17 cellular contexts compared by ENCODE assay signal in genomic region chr4:142512161-142512560, GRCh38.
DNase-seq lines count a peak whose midpoint lies in the region; ATAC-seq and TF ChIP-seq lines count a peak whose summit lies in the region.
"Had no signal": no experiment of that assay in that cellular context is flagged by ENCODE, and none has a peak within 500 bp of the region (broad histone marks: within the 10 kb centered on the region; RNA-seq: fewer than 3 reads in every experiment).

No MANE protein-coding gene starts in this region.

- DNase-seq in GM23248 (peak; percentile 69), PC-3 (peak; percentile 89), fibroblast of lung (ENCODE audit: low read depth in 2 of 2) (peak; percentile 17 to 22), superior temporal gyrus (ENCODE audit: extremely low spot score) (no peak), left colon (no peak), testis (no peak)
- DNase-seq: MM.1S; NCI-H1105; NCI-H1694 treated with DMSO at 0.1 percent for 48 hours; NCI-H345; NCI-H69; NK-92 treated with Interleukin-12 subunit alpha and Interleukin-12 subunit beta, amount 100 ng/mL, for 24 hours; OCI-M1 had no signal

- H3K4me3 ChIP-seq in GM23248 (no peak overlapping the region), PC-3 (ENCODE audit: low read length) (peak overlapping the region; percentile 2; the same call in 1 of the 2 replicates), fibroblast of lung (replicated peaks in 1 of 4; ENCODE audit: control extremely low read depth in 1 of 4, insufficient read depth in 1 of 4, low read depth in 3 of 4, low read length in 4 of 4) (no peak overlapping the region), skeletal muscle satellite cell (ENCODE audit: low read length) (no peak overlapping the region), testis (no peak overlapping the region)
- H3K4me3 ChIP-seq: BLaER1, GM23338 had no signal

- H3K9ac ChIP-seq in GM23248: no peak overlapping the region
- peak overlapping the region; percentile 32 for H3K9ac ChIP-seq in PC-3 (ENCODE audit: low read length)
- H3K9ac ChIP-seq in fibroblast of lung (ENCODE audit: insufficient read depth, low read length): no peak overlapping the region
- H3K9ac ChIP-seq in skeletal muscle satellite cell (ENCODE audit: low read depth, low read length): no peak overlapping the region
- H3K9ac ChIP-seq: BLaER1, KMS-11 had no signal

- H3K4me1 ChIP-seq in GM23248 (ENCODE audit: insufficient read depth) (peaks cover 32% of the 10 kb centered on the region), PC-3 (ENCODE audit: insufficient read depth, low read length) (peaks cover 50% of the 10 kb centered on the region), fibroblast of lung (ENCODE audit: control insufficient read depth, extremely low read depth, insufficient read depth, low read length) (no peaks in the 10 kb centered on the region), skeletal muscle satellite cell (ENCODE audit: control insufficient read depth, insufficient read depth, low read length) (peaks cover 14% of the 10 kb centered on the region), testis (no peaks in the 10 kb centered on the region)
- H3K4me1 ChIP-seq: BLaER1 had no signal

- no peak overlapping the region for H3K4me2 ChIP-seq in GM23248 (ENCODE audit: unreplicated experiment)
- H3K4me2 ChIP-seq in PC-3 (ENCODE audit: low read length): peak overlapping the region; percentile 48
- H3K4me2 ChIP-seq in fibroblast of lung (ENCODE audit: extremely low read depth, insufficient read depth, low read length): no peak overlapping the region
- H3K4me2 ChIP-seq in skeletal muscle satellite cell (ENCODE audit: low read length): peak overlapping the region; percentile 30
- H3K4me2 ChIP-seq: BLaER1, GM23338, KMS-11 had no signal

- no TSS peak for BruUV-seq in PC-3 (replicated peaks; lab: Mats Ljungman, UMichigan)

- WGBS in GM23248 (ENCODE audit: low coverage in 1 of 2, low lambda C conversion rate in 2 of 2, missing lambda C conversion rate in 2 of 2), 2 experiments: 0 to 3% methylated on average over 1 of the region's 1 CpG
- 84 to 87% methylated on average over 1 of the region's 1 CpG for WGBS in testis, 2 donors

- POLR2A ChIA-PET in PC-3 (lab: Charles Lee; ENCODE audit: unreplicated experiment): no interaction called here

- H3K9me2 ChIP-seq in GM23248 (ENCODE audit: insufficient read depth): no peaks in the 10 kb centered on the region
- H3K9me2 ChIP-seq in PC-3 (replicated peaks; ENCODE audit: low read length): no peaks in the 10 kb centered on the region

- H3K27ac ChIP-seq in GM23248 (no peak overlapping the region), PC-3 (ENCODE audit: low read length) (peak overlapping the region; percentile 77), fibroblast of lung (ENCODE audit: insufficient read depth, low read length) (no peak overlapping the region), testis (no peak overlapping the region)
- H3K27ac ChIP-seq: BLaER1, KMS-11 had no signal

- H3K36me3 ChIP-seq in GM23248 (ENCODE audit: low read depth) (no peaks in the 10 kb centered on the region), PC-3 (ENCODE audit: low read depth, low read length) (no peaks in the 10 kb centered on the region), fibroblast of lung (ENCODE audit: control insufficient read depth, insufficient read depth, low read length) (no peaks in the 10 kb centered on the region), skeletal muscle satellite cell (ENCODE audit: insufficient read depth, low read length) (no peaks in the 10 kb centered on the region), testis (ENCODE audit: low read depth, missing control alignments) (no peaks in the 10 kb centered on the region)
- H3K36me3 ChIP-seq: BLaER1 had no signal

- no peaks in the 10 kb centered on the region for H4K20me1 ChIP-seq in GM23248 (ENCODE audit: insufficient read depth)
- no peaks in the 10 kb centered on the region for H4K20me1 ChIP-seq in PC-3 (ENCODE audit: low read length)
- no peaks in the 10 kb centered on the region for H4K20me1 ChIP-seq in fibroblast of lung (ENCODE audit: control insufficient read depth, extremely low read depth, insufficient read depth, low read length)
- H4K20me1 ChIP-seq: BLaER1 had no signal

- no peak overlapping the region for H2AFZ ChIP-seq in GM23248
- no peak overlapping the region for H2AFZ ChIP-seq in PC-3 (ENCODE audit: low read length)
- H2AFZ ChIP-seq in fibroblast of lung (ENCODE audit: low read length): no peak overlapping the region
- H2AFZ ChIP-seq: GM23338 had no signal

- ATAC-seq in PC-3 (peak; percentile 93), left colon (no peak)
- ATAC-seq: GM23338 had no signal

- in situ Hi-C loops in GM23248 (cut with MboI): no loop called here

- no peaks in the 10 kb centered on the region for H3K9me3 ChIP-seq in GM23248 (ENCODE audit: low read depth)
- H3K9me3 ChIP-seq in PC-3 (ENCODE audit: low read length): no peaks in the 10 kb centered on the region
- H3K9me3 ChIP-seq in fibroblast of lung (ENCODE audit: control insufficient read depth, insufficient read depth, low read depth, low read length): no peaks in the 10 kb centered on the region
- no peaks in the 10 kb centered on the region for H3K9me3 ChIP-seq in skeletal muscle satellite cell (replicated peaks; ENCODE audit: low read length)
- H3K9me3 ChIP-seq in testis: no peaks in the 10 kb centered on the region
- H3K9me3 ChIP-seq: BLaER1 had no signal

- CTCF ChIA-PET in PC-3 (lab: Charles Lee): interaction anchor here (0.6 kb wide), 1 partner anchor 179 kb away, joined by 3 read pairs; no protein-coding TSS in a partner anchor

- intact Hi-C loops in PC-3 (cut with micrococcal nuclease) (no loop called here), left colon (cut with DNase I, micrococcal nuclease) (no loop called here), testis (cut with DNase I; ENCODE audit: low total_unique reads) (no loop called here)

- H3K79me2 ChIP-seq in GM23248 (ENCODE audit: insufficient read depth) (no peaks in the 10 kb centered on the region), PC-3 (ENCODE audit: low read length) (no peaks in the 10 kb centered on the region), fibroblast of lung (ENCODE audit: control insufficient read depth, insufficient read depth, low read length) (no peaks in the 10 kb centered on the region)

- H3F3A ChIP-seq in GM23248 (ENCODE audit: insufficient read depth) (peaks cover 19% of the 10 kb centered on the region), PC-3 (ENCODE audit: low read length, unreplicated experiment) (peaks cover 21% of the 10 kb centered on the region)

- TF ChIP-seq POLR2A in testis (IDR thresholded peaks at IDR 0.05): no peak

- no peaks in the 10 kb centered on the region for H3K27me3 ChIP-seq in GM23248 (replicated peaks; ENCODE audit: insufficient read depth)
- no peaks in the 10 kb centered on the region for H3K27me3 ChIP-seq in PC-3 (ENCODE audit: low read length)
- no peaks in the 10 kb centered on the region for H3K27me3 ChIP-seq in fibroblast of lung (ENCODE audit: control insufficient read depth, insufficient read depth, low read length)
- no peaks in the 10 kb centered on the region for H3K27me3 ChIP-seq in skeletal muscle satellite cell (ENCODE audit: control insufficient read depth, insufficient read depth, low read length)
- H3K27me3 ChIP-seq in testis: no peaks in the 10 kb centered on the region
- H3K27me3 ChIP-seq: BLaER1 had no signal

- TF ChIP-seq CTCF in PC-3 (conservative IDR thresholded peaks at IDR 0.05; ENCODE audit: low read depth, low read length): no peak
- TF ChIP-seq CTCF in fibroblast of lung (conservative IDR thresholded peaks at IDR 0.05 in 1 of 2, IDR thresholded peaks at IDR 0.05 in 1 of 2; ENCODE audit: low read depth in 1 of 2, low read length in 2 of 2): no peak
- TF ChIP-seq CTCF in testis (IDR thresholded peaks at IDR 0.05): no peak

Comparison
In these comparisons a context has a peak if more than half of its experiments do, and no peak if none do; other contexts are left out.
1. DNase-seq: peak in GM23248 (single experiment), PC-3 (single experiment) and fibroblast of lung (2 of 2); none in superior temporal gyrus (single experiment), left colon (0 of 2) and testis (single experiment).
2. H3K4me2 ChIP-seq: peak in PC-3 (single experiment) and skeletal muscle satellite cell (single experiment); none in GM23248 (single experiment) and fibroblast of lung (single experiment).